Comparison of ENCODE assay signal across 10 cellular contexts in genomic region chr17:64084086-64084939, GRCh38. TPM values are rescaled to one million over a fixed set of nuclear protein-coding genes. Genes with fewer than 3 reads are reported as not detected.
A peak's percentile ranks its signal among the peaks of the same experiment; 100 is the strongest.
DNase-seq lines count a peak whose midpoint lies in the region; ATAC-seq and TF ChIP-seq lines count a peak whose summit lies in the region.
"Had no signal": no experiment of that assay in that cellular context is flagged by ENCODE, and none has a peak within 500 bp of the region (broad histone marks: within the 10 kb centered on the region; RNA-seq: fewer than 3 reads in every experiment).

No MANE protein-coding gene starts in this region.

- intact Hi-C loops in left ventricle myocardium superior (cut with micrococcal nuclease) = no loop called here

- no peaks in the 10 kb centered on the region for H3K27me3 Mint-ChIP-seq in osteocyte (ENCODE audit: unreplicated experiment)
- H3K27me3 Mint-ChIP-seq in stimulated activated naive B cell treated with anti-CD40 and anti-IgM and Interleukin-4, amounts not matched to agents 10 μg/mL and 1 μg/mL and 100 μg/mL, for 72 hours = no peaks in the 10 kb centered on the region

- H3K4me1 ChIP-seq in right atrium auricular region = peaks cover 0 to 23% of the 10 kb centered on the region in 2 donors
- peaks cover 67% of the 10 kb centered on the region for H3K4me1 ChIP-seq in hepatocyte (ENCODE audit: insufficient read depth)

- DNase-seq in left ventricle myocardium superior = no peak
- DNase-seq in right atrium auricular region (ENCODE audit: low spot score) = no peak
- DNase-seq in SK-MEL-5 (ENCODE audit: low read depth, low spot score) = peak; percentile 93
- peak; percentile 51 for DNase-seq in hepatocyte (ENCODE audit: low spot score)
- no peak for DNase-seq in NCI-H1694 (lab: John Stamatoyannopoulos, UW)
- no peak for DNase-seq in osteocyte (ENCODE audit: extremely low spot score, unreplicated experiment)
- DNase-seq in stimulated activated naive B cell treated with anti-CD40 and anti-IgM and Interleukin-4, amounts not matched to agents 10 μg/mL and 1 μg/mL and 100 μg/mL, for 72 hours = no peak
- DNase-seq: natural killer cell had no signal

- no peak overlapping the region for H3K27ac ChIP-seq in right atrium auricular region
- peak overlapping the region; percentile 84 for H3K27ac ChIP-seq in hepatocyte
- H3K27ac ChIP-seq: BLaER1 had no signal

- H3K27me3 ChIP-seq in right atrium auricular region (no peaks in the 10 kb centered on the region), hepatocyte (no peaks in the 10 kb centered on the region)
- H3K27me3 ChIP-seq: BLaER1 had no signal

- H3K9me3 Mint-ChIP-seq in osteocyte (ENCODE audit: unreplicated experiment) = no peaks in the 10 kb centered on the region
- H3K9me3 Mint-ChIP-seq in stimulated activated naive B cell treated with anti-CD40 and anti-IgM and Interleukin-4, amounts not matched to agents 10 μg/mL and 1 μg/mL and 100 μg/mL, for 72 hours = no peaks in the 10 kb centered on the region
- H3K9me3 Mint-ChIP-seq: natural killer cell had no signal

- ATAC-seq in left ventricle myocardium superior (peak; percentile 23), GM18861 (IDR thresholded peaks at IDR 0.05; ENCODE audit: unreplicated experiment) (no peak)
- ATAC-seq in stimulated activated naive B cell treated with anti-CD40 and anti-IgM and Interleukin-4, amounts not matched to agents 10 μg/mL and 1 μg/mL and 100 μg/mL, for 72 hours (replicated peaks) = no peak
- ATAC-seq: natural killer cell had no signal

- peaks cover 17% of the 10 kb centered on the region for H3K79me2 ChIP-seq in hepatocyte

- H3K36me3 ChIP-seq in right atrium auricular region (no peaks in the 10 kb centered on the region), hepatocyte (replicated peaks; ENCODE audit: insufficient read depth, low read depth) (no peaks in the 10 kb centered on the region)
- H3K36me3 ChIP-seq: BLaER1 had no signal

- H2AFZ ChIP-seq in hepatocyte = no peak overlapping the region

- H3K4me3 ChIP-seq in right atrium auricular region = no peak overlapping the region
- H3K4me3 ChIP-seq in hepatocyte = no peak overlapping the region
- H3K4me3 ChIP-seq: BLaER1 had no signal

- no peaks in the 10 kb centered on the region for H3K9me3 ChIP-seq in right atrium auricular region
- H3K9me3 ChIP-seq in hepatocyte (ENCODE audit: low read depth) = no peaks in the 10 kb centered on the region
- H3K9me3 ChIP-seq: BLaER1 had no signal

- in situ Hi-C loops in SK-MEL-5 (cut with HindIII; ENCODE audit: low pct_unique_long_range_greater_than_20kb, low sequenced_read_pairs) = no loop called here

- no peak overlapping the region for H3K27ac Mint-ChIP-seq in osteocyte (ENCODE audit: unreplicated experiment)
- H3K27ac Mint-ChIP-seq in stimulated activated naive B cell treated with anti-CD40 and anti-IgM and Interleukin-4, amounts not matched to agents 10 μg/mL and 1 μg/mL and 100 μg/mL, for 72 hours = no peak overlapping the region
- H3K27ac Mint-ChIP-seq: natural killer cell had no signal

- H3K9me2 ChIP-seq in hepatocyte (replicated peaks; ENCODE audit: insufficient read depth) = no peaks in the 10 kb centered on the region

- WGBS in hepatocyte (ENCODE audit: low lambda C conversion rate, missing lambda C conversion rate) = 64% methylated on average over 10 of the region's 10 CpGs

- no peaks in the 10 kb centered on the region for H3K4me1 Mint-ChIP-seq in osteocyte (ENCODE audit: unreplicated experiment)
- peaks cover 6 to 10% of the 10 kb centered on the region in 2 donors for H3K4me1 Mint-ChIP-seq in stimulated activated naive B cell treated with anti-CD40 and anti-IgM and Interleukin-4, amounts not matched to agents 10 μg/mL and 1 μg/mL and 100 μg/mL, for 72 hours

- H3K36me3 Mint-ChIP-seq in osteocyte (ENCODE audit: unreplicated experiment) = peaks cover 3% of the 10 kb centered on the region
- H3K36me3 Mint-ChIP-seq in stimulated activated naive B cell treated with anti-CD40 and anti-IgM and Interleukin-4, amounts not matched to agents 10 μg/mL and 1 μg/mL and 100 μg/mL, for 72 hours = no peaks in the 10 kb centered on the region
- H3K36me3 Mint-ChIP-seq: natural killer cell had no signal

- H3K4me2 ChIP-seq in hepatocyte = peak overlapping the region; percentile 51
- H3K4me2 ChIP-seq: BLaER1 had no signal

- no peak for TF ChIP-seq CTCF in right atrium auricular region (IDR thresholded peaks at IDR 0.05)
- TF ChIP-seq CTCF in hepatocyte (IDR thresholded peaks at IDR 0.05; ENCODE audit: poor library complexity) = no peak
- no peak for TF ChIP-seq CTCF in osteocyte (IDR thresholded peaks at IDR 0.05)

- no peaks in the 10 kb centered on the region for H4K20me1 ChIP-seq in hepatocyte (ENCODE audit: insufficient read depth, poor library complexity, severe bottlenecking)
- H4K20me1 ChIP-seq: BLaER1 had no signal

- H3K4me3 Mint-ChIP-seq in osteocyte (ENCODE audit: unreplicated experiment) = no peak overlapping the region
- no peak overlapping the region for H3K4me3 Mint-ChIP-seq in stimulated activated naive B cell treated with anti-CD40 and anti-IgM and Interleukin-4, amounts not matched to agents 10 μg/mL and 1 μg/mL and 100 μg/mL, for 72 hours
- H3K4me3 Mint-ChIP-seq: natural killer cell had no signal

RNA-seq across cellular contexts. Expression of gene ERN1, which starts 45.6 kb away (rescaled TPM):
- total RNA-seq in left ventricle myocardium superior (9.0 TPM), right atrium auricular region (10 to 100 TPM in 1 of 2 donors, 1 to 10 TPM in 1; 7.0 to 11.9 TPM), hepatocyte (10.3 and 14.3 TPM in 2 replicates), osteocyte (20.8 and 21.4 TPM in 2 replicates)
- total RNA-seq in SK-MEL-5 (2014; rRNA removed; shearing (Covaris generic)) = 6.2 and 7.2 TPM in 2 replicates
- 10.6 and 15.6 TPM in 2 replicates for polyA plus RNA-seq in SK-MEL-5 (2015; cell fraction: cytosol; rRNA removed)
- polyA plus RNA-seq in SK-MEL-5 (2015; cell fraction: nucleus; rRNA removed) = 11.1 and 14.8 TPM in 2 replicates
- 16.5 and 19.4 TPM in 2 replicates for polyA plus RNA-seq in hepatocyte

Comparison
In these comparisons a context has a peak if more than half of its experiments do, and no peak if none do; other contexts are left out.
1. DNase-seq: peak in SK-MEL-5 (single experiment) and hepatocyte (single experiment); none in left ventricle myocardium superior (single experiment), right atrium auricular region (single experiment), NCI-H1694 (single experiment), osteocyte (single experiment) and stimulated activated naive B cell treated with anti-CD40 and anti-IgM and Interleukin-4, amounts not matched to agents 10 μg/mL and 1 μg/mL and 100 μg/mL, for 72 hours (single experiment).